8 cellular contexts compared by ENCODE assay signal in the genomic region with DNA sequence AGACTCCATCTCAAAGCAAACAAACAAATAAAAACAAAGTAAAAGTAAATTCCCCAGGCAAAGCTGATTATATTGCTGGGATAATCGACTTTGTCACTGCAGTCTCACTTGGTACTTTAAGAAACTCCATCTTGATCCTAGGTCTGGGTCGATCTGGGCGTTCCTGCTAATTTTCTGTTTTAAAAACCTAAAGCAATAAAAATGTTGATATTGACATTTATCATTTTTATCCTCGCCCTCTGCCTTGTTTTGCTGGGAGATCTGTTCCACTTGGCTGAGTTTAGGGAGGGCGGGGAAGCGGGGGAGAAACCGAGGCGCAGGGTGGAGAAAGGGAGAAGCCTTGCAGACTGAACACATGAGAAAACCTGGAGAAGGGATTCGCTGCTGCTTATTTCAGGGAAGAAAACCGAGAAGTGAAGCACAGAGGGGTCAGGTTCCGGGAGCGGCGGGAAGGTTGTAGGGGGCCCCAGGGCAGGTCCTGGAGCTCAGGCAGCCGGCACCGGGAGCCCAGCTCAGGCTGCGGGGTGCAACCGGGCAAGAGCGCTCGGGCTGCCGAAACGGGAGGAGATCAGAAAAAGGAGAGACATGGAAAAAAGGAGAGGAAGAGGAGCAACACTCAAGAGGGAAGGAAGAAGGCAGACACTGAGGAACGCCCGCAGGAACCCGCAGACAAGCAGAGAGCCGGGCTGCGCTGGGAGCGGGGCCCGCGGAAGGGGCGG. TPM values are rescaled to one million over a fixed set of nuclear protein-coding genes. Genes with fewer than 3 reads are reported as not detected.
DNase-seq lines count a peak whose midpoint lies in the region; ATAC-seq and TF ChIP-seq lines count a peak whose summit lies in the region.

No MANE protein-coding gene starts in this region.

- no peak for DNase-seq in BJ (ENCODE audit: low read depth)
- peak; percentile 53 for DNase-seq in NCI-H345 (lab: John Stamatoyannopoulos, UW)
- DNase-seq in cardiac fibroblast (ENCODE audit: low read depth in 2 of 2): peak; percentile 50 to 81
- peak; percentile 95 for DNase-seq in left kidney (ENCODE audit: low read depth, low spot score)
- no peak for DNase-seq in COLO829 (ENCODE audit: low spot score)

- TF ChIP-seq CTCF in BJ (IDR thresholded peaks at IDR 0.05; ENCODE audit: insufficient read depth, low read depth, low read length) (no peak), cardiac fibroblast (IDR thresholded peaks at IDR 0.05; ENCODE audit: low read depth, low read length) (no peak)

- ATAC-seq in GM18858 (IDR thresholded peaks at IDR 0.05; ENCODE audit: unreplicated experiment): peak; percentile 31
- peak; percentile 6 for ATAC-seq in HG02981 (IDR thresholded peaks at IDR 0.05; ENCODE audit: unreplicated experiment)

- H3K9me3 ChIP-seq in stomach smooth muscle (ENCODE audit: control insufficient read depth in 2 of 2, low read length in 2 of 2): no peaks in the 10 kb centered on the region

- peak overlapping the region; percentile 67 for H3K4me3 ChIP-seq in BJ (ENCODE audit: low read depth, low read length)
- peak overlapping the region; percentile 69 to 73 for H3K4me3 ChIP-seq in cardiac fibroblast (replicated peaks in 1 of 2; ENCODE audit: low read depth in 2 of 2, low read length in 2 of 2)
- peak overlapping the region; percentile 83 to 85 for H3K4me3 ChIP-seq in stomach smooth muscle (ENCODE audit: low read length in 2 of 2)

- peak overlapping the region; percentile 80 to 84 for H3K9ac ChIP-seq in stomach smooth muscle (ENCODE audit: low read length in 2 of 2)

- POLR2A ChIA-PET in BJ (lab: Charles Lee): interaction anchor here (0.6 kb wide), 1 partner anchor 229 kb away, joined by 6 read pairs; no protein-coding TSS in a partner anchor

- H3K27ac ChIP-seq in stomach smooth muscle (ENCODE audit: low read length): peak overlapping the region; percentile 85

- CTCF ChIA-PET in BJ (lab: Yijun Ruan, JAX): no interaction called here

- H3K36me3 ChIP-seq in BJ (ENCODE audit: control insufficient read depth, insufficient read depth, low read length) (no peaks in the 10 kb centered on the region), stomach smooth muscle (ENCODE audit: control insufficient read depth in 2 of 2, insufficient read depth in 2 of 2, low read length in 2 of 2) (no peaks in the 10 kb centered on the region)

- H3K27me3 ChIP-seq in BJ (ENCODE audit: control insufficient read depth, insufficient read depth, low read length): no peaks in the 10 kb centered on the region
- no peaks in the 10 kb centered on the region for H3K27me3 ChIP-seq in stomach smooth muscle (ENCODE audit: control insufficient read depth in 1 of 2, insufficient read depth in 2 of 2, low read length in 2 of 2)

- H3K4me1 ChIP-seq in stomach smooth muscle (ENCODE audit: control insufficient read depth, insufficient read depth, low read length): peaks cover 8% of the 10 kb centered on the region

RNA-seq across cellular contexts. Expression of a gene that starts 27.4 kb away (rescaled TPM):
- polyA plus RNA-seq in BJ (2011; rRNA removed): 6.9 and 9.3 TPM in 2 replicates
- 30.3 and 30.7 TPM in 2 replicates for polyA minus RNA-seq in BJ (2011; rRNA and poly(A)+ RNA removed)

Comparison
In these comparisons a context has a peak if more than half of its experiments do, and no peak if none do; other contexts are left out.
1. DNase-seq: peak in NCI-H345 (single experiment), cardiac fibroblast (2 of 2) and left kidney (single experiment); none in BJ (single experiment) and COLO829 (single experiment).
2. Peak in every context shown above with its lines, with median percentiles within 50 percentile points of each other: H3K4me3 ChIP-seq.